32 cellular contexts compared by ENCODE assay signal in the genomic region with DNA sequence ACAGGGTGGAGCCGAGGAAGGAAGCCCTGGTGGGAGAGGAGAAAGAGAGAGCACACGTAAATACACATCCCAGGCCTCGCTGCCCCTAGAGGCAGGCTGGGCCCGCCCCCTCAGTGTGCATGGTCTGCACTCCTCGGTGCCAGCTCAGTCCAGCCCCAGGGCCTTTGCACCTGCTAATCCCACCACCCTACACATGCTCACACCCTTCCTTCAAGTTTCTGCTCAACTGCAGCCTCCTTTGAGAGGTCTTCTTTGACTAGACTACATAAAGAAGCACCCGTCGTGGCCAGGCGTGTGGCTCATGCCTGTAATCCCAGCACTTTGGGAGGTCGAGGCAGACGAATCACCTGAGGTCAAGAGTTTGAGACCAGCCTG. TPM values are rescaled to one million over a fixed set of nuclear protein-coding genes. Genes with fewer than 3 reads are reported as not detected.
DNase-seq lines count a peak whose midpoint lies in the region; ATAC-seq, FAIRE-seq and TF ChIP-seq lines count a peak whose summit lies in the region.
"Had no signal": no experiment of that assay in that cellular context is flagged by ENCODE, and none has a peak within 500 bp of the region (broad histone marks: within the 10 kb centered on the region; RNA-seq: fewer than 3 reads in every experiment).

No MANE protein-coding gene starts in this region.

- H3K4me1 Mint-ChIP-seq in T-helper 17 cell (peaks cover 50% of the 10 kb centered on the region), Caco-2 (ENCODE audit: low read depth, unreplicated experiment) (peaks cover 12% of the 10 kb centered on the region)

- WGBS in K562 (ENCODE audit: insufficient coverage, low coverage, missing lambda C conversion rate): 51% methylated on average over 7 of the region's 10 CpGs
- no CpG with 5 or more reads among the region's 10 CpGs for WGBS in neuronal stem cell (ENCODE audit: extremely low coverage in 2 of 2, insufficient read length in 2 of 2, insufficient replicate concordance in 1 of 2), 2 donors

- H2BK15ac ChIP-seq in neuronal stem cell (ENCODE audit: low read length): peak overlapping the region; percentile 34

- H3K79me1 ChIP-seq in neuronal stem cell (ENCODE audit: low read depth, low read length): no peaks in the 10 kb centered on the region

- BruUV-seq in K562 (replicated peaks; lab: Mats Ljungman, UMichigan) (no TSS peak), Caco-2 (replicated peaks; lab: Mats Ljungman, UMichigan) (no TSS peak)

- no peak overlapping the region for H4K8ac ChIP-seq in neuronal stem cell (ENCODE audit: low read depth, low read length)

- no peak for FAIRE-seq in K562 (lab: Jason Lieb, UNC)
- FAIRE-seq: colon, GM18507, GM19239, H54, small intestine had no signal

- H4K91ac ChIP-seq in neuronal stem cell (ENCODE audit: low read depth, low read length, poor library complexity): no peak overlapping the region

- no peak overlapping the region for H2BK12ac ChIP-seq in neuronal stem cell (ENCODE audit: low read length)

- no peak overlapping the region for H3K14ac ChIP-seq in neuronal stem cell (ENCODE audit: low read length)

- no peak overlapping the region for H3K9ac ChIP-seq in K562 (ENCODE audit: insufficient read depth in 1 of 2, low read depth in 2 of 2, low read length in 2 of 2)
- peak overlapping the region; percentile 50 for H3K9ac ChIP-seq in neuronal stem cell (ENCODE audit: low read depth, low read length, poor library complexity)
- H3K9ac ChIP-seq: parathyroid adenoma had no signal

- H3K27ac Mint-ChIP-seq in T-helper 17 cell (peak overlapping the region; percentile 93), Caco-2 (ENCODE audit: unreplicated experiment) (no peak overlapping the region)

- H3K27ac ChIP-seq in K562 (ENCODE audit: extremely low read depth, low read depth, low read length) (no peak overlapping the region), neuronal stem cell (replicated peaks; ENCODE audit: low read length) (no peak overlapping the region)
- H3K27ac ChIP-seq: hepatocyte, parathyroid adenoma, SJSA1, testis, WERI-Rb-1 had no signal

- no peak overlapping the region for H2AFZ ChIP-seq in K562 (ENCODE audit: low read depth, low read length)
- H2AFZ ChIP-seq in neuronal stem cell (ENCODE audit: low read length): no peak overlapping the region
- H2AFZ ChIP-seq: hepatocyte, parathyroid adenoma had no signal

- in situ Hi-C loops in K562 (cut with MboI): no loop called here

- H3K9me1 ChIP-seq in K562 (ENCODE audit: control insufficient read depth, insufficient read depth, low read length): no peaks in the 10 kb centered on the region

- H2BK5ac ChIP-seq in neuronal stem cell (ENCODE audit: low read length): no peak overlapping the region

- H3K23ac ChIP-seq in neuronal stem cell (ENCODE audit: low read depth, low read length, poor library complexity): no peak overlapping the region

- no peaks in the 10 kb centered on the region for H3K27me3 Mint-ChIP-seq in T-helper 17 cell
- H3K27me3 Mint-ChIP-seq in Caco-2 (ENCODE audit: insufficient read depth, unreplicated experiment): no peaks in the 10 kb centered on the region

- no peak for TF ChIP-seq RAD21 in K562 (CRISPR knock-in tag; conservative IDR thresholded peaks at IDR 0.05 in 1 of 2, IDR thresholded peaks at IDR 0.05 in 1 of 2)

- H3K36me3 Mint-ChIP-seq in T-helper 17 cell (ENCODE audit: low read depth) (no peaks in the 10 kb centered on the region), Caco-2 (ENCODE audit: insufficient read depth, unreplicated experiment) (no peaks in the 10 kb centered on the region)

- no peak for TF ChIP-seq POLR2A in K562 (conservative IDR thresholded peaks at IDR 0.05)

- H4K20me1 ChIP-seq in K562 (replicated peaks; ENCODE audit: control insufficient read depth, insufficient read depth, low read length): no peaks in the 10 kb centered on the region; the same call in 1 of the 2 replicates

- H3K4me1 ChIP-seq in K562 (replicated peaks in 1 of 2; ENCODE audit: control insufficient read depth in 2 of 2, insufficient read depth in 2 of 2, low read length in 2 of 2): peaks cover 5 to 21% of the 10 kb centered on the region in 2 experiments; a peak in 4 of 5 replicates
- peaks cover 6 to 11% of the 10 kb centered on the region in 2 donors for H3K4me1 ChIP-seq in neuronal stem cell (ENCODE audit: control insufficient read depth in 2 of 2, insufficient read depth in 1 of 2, low read depth in 1 of 2, low read length in 2 of 2)
- H3K4me1 ChIP-seq in Caco-2: peaks cover 6% of the 10 kb centered on the region; the same call in 1 of the 2 replicates
- H3K4me1 ChIP-seq: parathyroid adenoma, testis had no signal

- CTCF ChIA-PET in K562 (lab: Yijun Ruan, JAX; ENCODE audit: low intra/inter-chr PET ratio): no interaction called here
- CTCF ChIA-PET in Caco-2 (lab: Charles Lee): no interaction called here

- H3K4ac ChIP-seq in neuronal stem cell (ENCODE audit: low read length): no peak overlapping the region

- H2AK5ac ChIP-seq in neuronal stem cell (ENCODE audit: low read depth, low read length): peak overlapping the region; percentile 64

- H3K4me3 ChIP-seq in K562 (no peak overlapping the region), neuronal stem cell (ENCODE audit: low read length in 2 of 2) (no peak overlapping the region), Caco-2 (ENCODE audit: low read depth, low read length) (no peak overlapping the region)
- H3K4me3 ChIP-seq: hepatocyte, mucosa of descending colon, SJSA1, testis had no signal

- H3K4me2 ChIP-seq in K562 (ENCODE audit: insufficient read depth, low read length): no peak overlapping the region
- H3K4me2 ChIP-seq in neuronal stem cell (ENCODE audit: insufficient read depth, low read length, poor library complexity, severe bottlenecking): no peak overlapping the region
- H3K4me2 ChIP-seq: hepatocyte had no signal

- intact Hi-C loops in Right ventricle myocardium superior (cut with DNase I): no loop called here
- intact Hi-C loops in left cardiac atrium (cut with DNase I): no loop called here
- intact Hi-C loops in K562 (cut with micrococcal nuclease): no loop called here
- intact Hi-C loops in Caco-2 (cut with micrococcal nuclease; ENCODE audit: unreplicated experiment): no loop called here

- no peaks in the 10 kb centered on the region for H3K9me3 Mint-ChIP-seq in Caco-2 (ENCODE audit: unreplicated experiment)

- peak overlapping the region; percentile 41 for H3K18ac ChIP-seq in neuronal stem cell (ENCODE audit: low read length)

- H3K27me3 ChIP-seq in K562 (ENCODE audit: control insufficient read depth in 2 of 2, insufficient read depth in 2 of 2, low read length in 2 of 2): peaks cover 0 to 11% of the 10 kb centered on the region in 2 experiments; a peak in 1 of 5 replicates
- H3K27me3 ChIP-seq in neuronal stem cell (ENCODE audit: control insufficient read depth in 3 of 3, insufficient read depth in 3 of 3, low read depth in 1 of 3, low read length in 3 of 3): peaks cover 0 to 4% (median 0%) of the 10 kb centered on the region in 3 experiments
- H3K27me3 ChIP-seq in Caco-2 (replicated peaks; ENCODE audit: control insufficient read depth, insufficient read depth, low read length): no peaks in the 10 kb centered on the region
- H3K27me3 ChIP-seq: hepatocyte, SJSA1, testis had no signal

- H3K36me3 ChIP-seq in K562 (ENCODE audit: control insufficient read depth, insufficient read depth, low read length): no peaks in the 10 kb centered on the region
- no peaks in the 10 kb centered on the region for H3K36me3 ChIP-seq in neuronal stem cell (replicated peaks in 1 of 2; ENCODE audit: control insufficient read depth in 2 of 2, insufficient read depth in 2 of 2, low read length in 2 of 2)
- H3K36me3 ChIP-seq in Caco-2 (ENCODE audit: control insufficient read depth, insufficient read depth, low read length): no peaks in the 10 kb centered on the region
- H3K36me3 ChIP-seq: SJSA1, WERI-Rb-1 had no signal

- DNase-seq in Right ventricle myocardium superior (peak; percentile 13), left cardiac atrium (no peak), T-helper 17 cell (no peak), K562 (ENCODE audit: extremely low read depth in 1 of 4, low spot score in 3 of 4) (no peak), neuronal stem cell (ENCODE audit: low spot score) (no peak), Caco-2 (no peak)
- DNase-seq: activated naive CD4-positive, alpha-beta T cell; Calu3; NCI-H1048; NCI-H1694; small intestine; stimulated activated naive CD4-positive, alpha-beta T cell treated with Interleukin-2 at 50 U/mL for 16 hours; T1000; testis; WERI-Rb-1 had no signal

- TF ChIP-seq EP300 in K562 (IDR thresholded peaks at IDR 0.05; ENCODE audit: low read length): no peak

- no peaks in the 10 kb centered on the region for H3K79me2 ChIP-seq in K562 (ENCODE audit: control insufficient read depth, insufficient read depth, low read length)
- H3K79me2 ChIP-seq: hepatocyte, parathyroid adenoma had no signal

- POLR2A ChIA-PET in K562 (lab: Yijun Ruan, JAX) (interaction anchor here (1.2 kb wide), 1 partner anchor 12 kb away, joined by 4 read pairs; no protein-coding TSS in a partner anchor), Caco-2 (lab: Charles Lee) (no interaction called here)

- H3K9me3 ChIP-seq in T-helper 17 cell (ENCODE audit: control insufficient read depth, low read length, poor library complexity, severe bottlenecking) (no peaks in the 10 kb centered on the region), K562 (replicated peaks; ENCODE audit: control insufficient read depth, insufficient read depth, low read depth, low read length) (no peaks in the 10 kb centered on the region), neuronal stem cell (replicated peaks in 1 of 2; ENCODE audit: control insufficient read depth in 2 of 2, insufficient read depth in 1 of 2, low read depth in 1 of 2, low read length in 2 of 2) (no peaks in the 10 kb centered on the region), Caco-2 (no peaks in the 10 kb centered on the region)
- H3K9me3 ChIP-seq: mucosa of descending colon, SJSA1, testis had no signal

- ATAC-seq in Right ventricle myocardium superior (ENCODE audit: poor library complexity) (no peak), left cardiac atrium (no peak), T-helper 17 cell (no peak), K562 (no peak), GM19467 (IDR thresholded peaks at IDR 0.05; ENCODE audit: unreplicated experiment) (no peak), GM21528 (IDR thresholded peaks at IDR 0.05; ENCODE audit: low FRiP score, unreplicated experiment) (no peak)
- ATAC-seq: mucosa of descending colon had no signal

- TF ChIP-seq CTCF in K562 (IDR thresholded peaks at IDR 0.05 in 2 of 3, conservative IDR thresholded peaks at IDR 0.05 in 1 of 3; ENCODE audit: insufficient read depth in 2 of 3, low read depth in 1 of 3, low read length in 3 of 3): no peak
- TF ChIP-seq CTCF in Caco-2 (IDR thresholded peaks at IDR 0.05; ENCODE audit: insufficient read depth in 1 of 2, low read depth in 1 of 2, low read length in 1 of 2, severe bottlenecking in 1 of 2, unreplicated experiment in 1 of 2): no peak

- H2BK120ac ChIP-seq in neuronal stem cell (ENCODE audit: low read depth, low read length): no peak overlapping the region

- peak overlapping the region; percentile 45 for H3K4me3 Mint-ChIP-seq in T-helper 17 cell
- no peak overlapping the region for H3K4me3 Mint-ChIP-seq in Caco-2 (ENCODE audit: unreplicated experiment)

RNA-seq across cellular contexts. Expression of gene IL2RB, which starts 5.5 kb away (rescaled TPM):
- total RNA-seq in Right ventricle myocardium superior (0.75 TPM), left cardiac atrium (1 to 10 TPM in 1 of 2 donors, under 1 TPM in 1; 0.34 to 2.0 TPM), T-helper 17 cell (100 to 1,000 TPM in 1 of 2 donors, 10 to 100 TPM in 1; 76.4 to 107 TPM), K562 (2014; rRNA removed) (0.45 TPM in 1 of 2 replicates, not detected in the other), K562 (2014; rRNA removed; fragmentation: Illumina TruSeq; extraction: Trizol) (0.10 and 0.11 TPM in 2 replicates), K562 (2015; rRNA removed; fragmentation: Illumina TruSeq; extraction: Trizol) (0.07 and 0.23 TPM in 2 replicates), K562 (2021) (0.75 and 0.78 TPM in 2 replicates), Caco-2 (2022) (not detected in 2 replicates)
- total RNA-seq in K562 (2011; cell fraction: chromatin; rRNA removed; ENCODE audit: low replicate concordance): 0.09 and 0.74 TPM in 2 replicates
- 0.33 and 0.39 TPM in 2 replicates for total RNA-seq in K562 (2011; cell fraction: nucleolus; rRNA removed)
- 0.29 and 1.6 TPM in 2 replicates for total RNA-seq in K562 (2011; cell fraction: nucleoplasm; rRNA removed)
- polyA plus RNA-seq in K562 (2011; rRNA removed) (0.22 and 0.24 TPM in 2 replicates), K562 (2014; fragmentation: Illumina TruSeq; extraction: Trizol) (0.54 and 0.66 TPM in 2 replicates), K562 (2014; fragmentation: Nextera tagmentation; extraction: Ambion mirVana) (under 1 TPM; 0.03 TPM), K562 (2014; rRNA removed) (0.28 and 0.54 TPM in 2 replicates)
- polyA plus RNA-seq in K562 (2011; cell fraction: cytosol; rRNA removed): 0.07 and 0.19 TPM in 2 replicates
- polyA plus RNA-seq in K562 (2011; cell fraction: nucleus; rRNA removed): 0.41 TPM in 1 of 2 replicates, not detected in the other
- polyA plus RNA-seq in K562 (2012): 1.1 and 9.5 TPM in 2 replicates
- polyA minus RNA-seq in K562 (2011; rRNA and poly(A)+ RNA removed): 0.03 and 0.04 TPM in 2 replicates
- not detected in 2 replicates for polyA minus RNA-seq in K562 (2011; cell fraction: cytosol; rRNA and poly(A)+ RNA removed)
- polyA minus RNA-seq in K562 (2011; cell fraction: nucleus; rRNA and poly(A)+ RNA removed): 0.13 TPM in 1 of 2 replicates, not detected in the other
- 0.47 TPM for polyA plus RNA-seq in neuronal stem cell (2013, experiment 1 of 2)
- 0.43 TPM for polyA plus RNA-seq in neuronal stem cell (2013, experiment 2 of 2)
- total RNA-seq: Calu3, Daoy, HT-29, NCI-H460, SJSA1 had no signal
- polyA plus RNA-seq: neural cell had no signal

RNA-seq across cellular contexts. Expression of gene TMPRSS6, which starts 34.7 kb away (rescaled TPM):
- not detected for total RNA-seq in Right ventricle myocardium superior
- not detected for total RNA-seq in left cardiac atrium
- total RNA-seq in T-helper 17 cell: under 1 TPM; 0.31 to 0.92 TPM
- total RNA-seq in K562 (2011; cell fraction: chromatin; rRNA removed; ENCODE audit: low replicate concordance): not detected in 2 replicates
- not detected in 2 replicates for total RNA-seq in K562 (2011; cell fraction: nucleolus; rRNA removed)
- not detected in 2 replicates for total RNA-seq in K562 (2011; cell fraction: nucleoplasm; rRNA removed)
- total RNA-seq in K562 (2014; rRNA removed): not detected in 2 replicates
- total RNA-seq in K562 (2014; rRNA removed; fragmentation: Illumina TruSeq; extraction: Trizol): not detected in 2 replicates
- total RNA-seq in K562 (2015; rRNA removed; fragmentation: Illumina TruSeq; extraction: Trizol): not detected in 2 replicates
- total RNA-seq in K562 (2021): not detected in 2 replicates
- polyA plus RNA-seq in K562 (2011; rRNA removed): 0.03 TPM in 1 of 2 replicates, not detected in the other
- not detected in 2 replicates for polyA plus RNA-seq in K562 (2011; cell fraction: cytosol; rRNA removed)
- not detected in 2 replicates for polyA plus RNA-seq in K562 (2011; cell fraction: nucleus; rRNA removed)
- not detected in 2 replicates for polyA plus RNA-seq in K562 (2012)
- not detected in 2 replicates for polyA plus RNA-seq in K562 (2014; fragmentation: Illumina TruSeq; extraction: Trizol)
- not detected for polyA plus RNA-seq in K562 (2014; fragmentation: Nextera tagmentation; extraction: Ambion mirVana)
- polyA plus RNA-seq in K562 (2014; rRNA removed): not detected in 2 replicates
- polyA minus RNA-seq in K562 (2011; rRNA and poly(A)+ RNA removed): not detected in 2 replicates
- polyA minus RNA-seq in K562 (2011; cell fraction: cytosol; rRNA and poly(A)+ RNA removed): not detected in 2 replicates
- polyA minus RNA-seq in K562 (2011; cell fraction: nucleus; rRNA and poly(A)+ RNA removed): not detected in 2 replicates
- 0.01 TPM for polyA plus RNA-seq in neuronal stem cell (2013, experiment 1 of 2)
- not detected for polyA plus RNA-seq in neuronal stem cell (2013, experiment 2 of 2)
- 1.5 and 1.6 TPM in 2 replicates for total RNA-seq in Caco-2 (2022)
- total RNA-seq: Calu3, Daoy, HT-29, mammary epithelial cell, NCI-H460, SJSA1 had no signal
- polyA plus RNA-seq: AG04450, BJ, mammary epithelial cell, neural cell had no signal

RNA-seq across cellular contexts. Expression of gene C1QTNF6, which starts 43.9 kb away (rescaled TPM):
- total RNA-seq in Right ventricle myocardium superior: 1.5 TPM
- 1 to 10 TPM; 1.8 to 2.9 TPM for total RNA-seq in left cardiac atrium
- total RNA-seq in T-helper 17 cell: 10 to 100 TPM; 11.2 to 11.8 TPM
- 4.0 and 6.2 TPM in 2 replicates for total RNA-seq in K562 (2011; cell fraction: chromatin; rRNA removed; ENCODE audit: low replicate concordance)
- 4.3 and 4.5 TPM in 2 replicates for total RNA-seq in K562 (2011; cell fraction: nucleolus; rRNA removed)
- 4.8 and 5.4 TPM in 2 replicates for total RNA-seq in K562 (2011; cell fraction: nucleoplasm; rRNA removed)
- total RNA-seq in K562 (2014; rRNA removed): 0.18 and 0.41 TPM in 2 replicates
- 0.54 and 0.55 TPM in 2 replicates for total RNA-seq in K562 (2014; rRNA removed; fragmentation: Illumina TruSeq; extraction: Trizol)
- total RNA-seq in K562 (2015; rRNA removed; fragmentation: Illumina TruSeq; extraction: Trizol): 0.40 and 0.53 TPM in 2 replicates
- total RNA-seq in K562 (2021): 0.75 and 0.81 TPM in 2 replicates
- 0.92 and 1.6 TPM in 2 replicates for polyA plus RNA-seq in K562 (2011; rRNA removed)
- polyA plus RNA-seq in K562 (2011; cell fraction: cytosol; rRNA removed): 0.52 and 0.83 TPM in 2 replicates
- polyA plus RNA-seq in K562 (2011; cell fraction: nucleus; rRNA removed): 7.9 and 8.6 TPM in 2 replicates
- polyA plus RNA-seq in K562 (2012): 0.60 and 4.1 TPM in 2 replicates
- polyA plus RNA-seq in K562 (2014; fragmentation: Illumina TruSeq; extraction: Trizol): 0.68 and 1.1 TPM in 2 replicates
- under 1 TPM; 0.20 to 0.21 TPM for polyA plus RNA-seq in K562 (2014; fragmentation: Nextera tagmentation; extraction: Ambion mirVana)
- polyA plus RNA-seq in K562 (2014; rRNA removed): 0.70 and 0.91 TPM in 2 replicates
- polyA minus RNA-seq in K562 (2011; rRNA and poly(A)+ RNA removed): 1.9 and 2.3 TPM in 2 replicates
- 0.67 and 1.4 TPM in 2 replicates for polyA minus RNA-seq in K562 (2011; cell fraction: cytosol; rRNA and poly(A)+ RNA removed)
- polyA minus RNA-seq in K562 (2011; cell fraction: nucleus; rRNA and poly(A)+ RNA removed): 6.1 and 9.6 TPM in 2 replicates
- polyA plus RNA-seq in neuronal stem cell (2013, experiment 1 of 2): 17.0 TPM
- 18.2 TPM for polyA plus RNA-seq in neuronal stem cell (2013, experiment 2 of 2)
- 7.4 and 7.7 TPM in 2 replicates for total RNA-seq in Caco-2 (2022)

Comparison
In these comparisons a context has a peak if more than half of its experiments do, and no peak if none do; other contexts are left out.
1. RNA of gene IL2RB, which starts 5.5 kb away (total RNA-seq): 76.4 to 107 TPM in T-helper 17 cell; 0.34 to 2.0 TPM in left cardiac atrium, 0.75 TPM in Right ventricle myocardium superior (single experiment), not detected in Caco-2 and 0.07 to 1.6 TPM in K562; every median in the first group is over 10 times any median in the second.